In the genomic region with DNA sequence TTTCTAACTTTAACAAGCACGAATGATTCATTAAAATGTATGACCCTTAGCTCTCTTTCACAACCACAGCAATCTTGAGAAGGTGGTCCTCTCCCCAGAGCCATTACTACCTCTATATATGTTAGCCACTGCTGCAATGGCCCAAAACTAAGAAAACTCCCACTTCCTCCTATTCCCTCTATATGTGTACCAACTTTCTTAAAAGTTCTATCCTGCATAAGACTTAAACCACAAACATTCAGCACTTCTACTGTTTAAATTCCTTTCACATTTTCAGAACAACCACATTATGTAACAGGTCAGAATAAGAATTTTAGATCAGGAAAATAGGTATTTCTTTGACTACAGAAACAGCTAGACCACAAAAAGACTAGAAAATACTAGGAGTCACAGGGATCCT, we compare ENCODE assay signal across 10 cellular contexts. TPM values are rescaled to one million over a fixed set of nuclear protein-coding genes. Genes with fewer than 3 reads are reported as not detected.
DNase-seq lines count a peak whose midpoint lies in the region; ATAC-seq and TF ChIP-seq lines count a peak whose summit lies in the region.
"Had no signal": no experiment of that assay in that cellular context is flagged by ENCODE, and none has a peak within 500 bp of the region (broad histone marks: within the 10 kb centered on the region; RNA-seq: fewer than 3 reads in every experiment).

No MANE protein-coding gene starts in this region.

- no peaks in the 10 kb centered on the region for H3K9me2 ChIP-seq in SK-N-SH

- peak; percentile 55 for ATAC-seq in GM21786 (IDR thresholded peaks at IDR 0.05; ENCODE audit: unreplicated experiment)
- no peak for ATAC-seq in GM21515 (IDR thresholded peaks at IDR 0.05; ENCODE audit: unreplicated experiment)
- ATAC-seq: pancreas had no signal

- peaks cover 7% of the 10 kb centered on the region for H3F3A ChIP-seq in SK-N-SH (replicated peaks; ENCODE audit: insufficient read depth)

- POLR2A ChIA-PET in SK-N-SH (lab: Yijun Ruan, JAX): no interaction called here

- no peaks in the 10 kb centered on the region for H3K9me3 ChIP-seq in SK-N-SH
- H3K9me3 ChIP-seq: pancreas had no signal

- WGBS in SK-N-SH (ENCODE audit: low lambda C conversion rate): 73% methylated on average over 1 of the region's 1 CpG

- TF ChIP-seq CTCF in SK-N-SH (IDR thresholded peaks at IDR 0.05): no peak

- H2AFZ ChIP-seq in SK-N-SH (ENCODE audit: low read depth): no peak overlapping the region

- H3K4me2 ChIP-seq in SK-N-SH: no peak overlapping the region

- peaks cover 50% of the 10 kb centered on the region for H4K20me1 ChIP-seq in SK-N-SH (ENCODE audit: insufficient read depth)

- CTCF ChIA-PET in SK-N-SH (lab: Yijun Ruan, JAX): interaction anchor here (1.3 kb wide), 1 partner anchor 11 kb away, joined by 7 read pairs; no protein-coding TSS in a partner anchor

- no peak overlapping the region for H3K9ac ChIP-seq in SK-N-SH

- no peak overlapping the region; a peak in 1 of 4 replicates for H3K27ac ChIP-seq in SK-N-SH (ENCODE audit: low read depth in 2 of 2, low read length in 1 of 2)
- H3K27ac ChIP-seq: pancreas had no signal

- no peak for TF ChIP-seq RAD21 in SK-N-SH (IDR thresholded peaks at IDR 0.05; ENCODE audit: low read length)

- peaks cover 16 to 40% of the 10 kb centered on the region in 2 experiments; a peak in 3 of 4 replicates for H3K4me1 ChIP-seq in SK-N-SH (ENCODE audit: control insufficient read depth in 1 of 2, insufficient read depth in 2 of 2, low read depth in 1 of 2, low read length in 1 of 2)

- H3K27me3 ChIP-seq in SK-N-SH (ENCODE audit: insufficient read depth): no peaks in the 10 kb centered on the region
- H3K27me3 ChIP-seq: pancreas had no signal

- peaks cover 65% of the 10 kb centered on the region for H3K79me2 ChIP-seq in SK-N-SH (ENCODE audit: insufficient read depth)

- peak; percentile 71 for DNase-seq in EH (ENCODE audit: low read depth)
- DNase-seq in SK-N-SH: no peak
- peak; percentile 83 for DNase-seq in iris pigment epithelial cell (ENCODE audit: low read depth)
- DNase-seq in HUDEP-2 (lab: John Stamatoyannopoulos, UW; ENCODE audit: unreplicated experiment in 76 of 76): no peak
- no peak for DNase-seq in GDM1 (lab: John Stamatoyannopoulos, UW)
- DNase-seq: DMS79 treated with DMSO at 0.1 percent for 48 hours, NCI-H524 treated with DMSO at 0.1 percent for 48 hours, pancreas had no signal

- TF ChIP-seq EP300 in SK-N-SH (IDR thresholded peaks at IDR 0.05; ENCODE audit: borderline replicate concordance in 1 of 2, low read depth in 1 of 2, low read length in 1 of 2): no peak

- peaks cover 12 to 24% of the 10 kb centered on the region in 2 experiments for H3K36me3 ChIP-seq in SK-N-SH (replicated peaks in 1 of 2; ENCODE audit: control insufficient read depth in 1 of 2, insufficient read depth in 2 of 2, low read length in 1 of 2)
- H3K36me3 ChIP-seq: pancreas had no signal

- no peak overlapping the region for H3K4me3 ChIP-seq in SK-N-SH (ENCODE audit: low read depth in 2 of 2, low read length in 1 of 2)
- H3K4me3 ChIP-seq: pancreas had no signal

TF ChIP-seq in SK-N-SH, 30 proteins besides CTCF, POLR2A, EP300 and RAD21:
- TF ChIP-seq NFIC (IDR thresholded peaks at IDR 0.05; ENCODE audit: borderline replicate concordance) (no peak), TEAD4 (IDR thresholded peaks at IDR 0.05; ENCODE audit: borderline replicate concordance, insufficient read depth) (0 out of 2 replicates have a peak, but pooled peaks have one; percentile 34)

RNA-seq across cellular contexts. Expression of a gene that starts 36.2 kb away (rescaled TPM):
- 8.5 and 9.9 TPM in 2 replicates for polyA plus RNA-seq in SK-N-SH (2012; rRNA removed)
- polyA plus RNA-seq in SK-N-SH (2012; cell fraction: cytosol; rRNA removed): 19.1 and 21.4 TPM in 2 replicates
- polyA plus RNA-seq in SK-N-SH (2012; cell fraction: nucleus; rRNA removed): 5.9 and 10.8 TPM in 2 replicates

RNA-seq across cellular contexts. Expression of a gene that starts 57.0 kb away (rescaled TPM):
- 0.05 TPM in 1 of 2 replicates, not detected in the other for polyA plus RNA-seq in SK-N-SH (2012; rRNA removed)
- polyA plus RNA-seq in SK-N-SH (2012; cell fraction: cytosol; rRNA removed): 0.01 TPM in 1 of 2 replicates, not detected in the other
- not detected in 2 replicates for polyA plus RNA-seq in SK-N-SH (2012; cell fraction: nucleus; rRNA removed)
- polyA plus RNA-seq: pancreas had no signal

Comparison
In these comparisons a context has a peak if more than half of its experiments do, and no peak if none do; other contexts are left out.
1. DNase-seq: peak in EH (single experiment) and iris pigment epithelial cell (single experiment); none in SK-N-SH (single experiment), HUDEP-2 (0 of 76) and GDM1 (single experiment).